ENCODE assay signal across 1 cellular context in the genomic region with DNA sequence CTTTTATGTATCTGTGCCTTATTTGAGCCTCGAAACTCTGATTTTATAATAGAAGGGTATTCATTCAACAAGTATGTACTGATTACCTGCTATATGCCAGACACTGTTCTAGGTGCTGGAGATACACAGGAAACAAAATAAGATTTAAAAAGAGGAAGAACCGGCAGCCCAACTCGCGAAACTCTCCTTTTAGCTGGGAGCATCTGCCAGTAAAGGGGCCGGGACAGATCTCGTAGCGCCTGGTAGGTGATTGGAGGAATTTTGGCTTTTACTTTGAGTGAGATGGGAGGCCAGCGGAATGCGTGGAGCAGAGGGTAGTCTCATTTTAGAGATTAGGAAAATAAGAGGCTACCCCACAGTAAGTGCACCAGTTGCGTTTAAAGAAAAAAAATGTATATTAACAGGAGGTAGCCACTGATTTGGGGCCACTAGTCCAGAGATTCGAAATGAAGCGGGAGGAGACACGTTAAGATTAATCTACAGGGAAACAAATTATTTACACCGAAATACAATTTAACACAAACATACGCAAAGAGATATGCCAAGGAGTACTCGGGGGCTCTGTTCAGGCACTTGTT.
TF ChIP-seq lines count a peak whose summit lies in the region.

No MANE protein-coding gene starts in this region.

TF ChIP-seq in K562, 482 proteins besides CTCF, POLR2A, EP300 and RAD21:
- TF ChIP-seq, protein P1, sequence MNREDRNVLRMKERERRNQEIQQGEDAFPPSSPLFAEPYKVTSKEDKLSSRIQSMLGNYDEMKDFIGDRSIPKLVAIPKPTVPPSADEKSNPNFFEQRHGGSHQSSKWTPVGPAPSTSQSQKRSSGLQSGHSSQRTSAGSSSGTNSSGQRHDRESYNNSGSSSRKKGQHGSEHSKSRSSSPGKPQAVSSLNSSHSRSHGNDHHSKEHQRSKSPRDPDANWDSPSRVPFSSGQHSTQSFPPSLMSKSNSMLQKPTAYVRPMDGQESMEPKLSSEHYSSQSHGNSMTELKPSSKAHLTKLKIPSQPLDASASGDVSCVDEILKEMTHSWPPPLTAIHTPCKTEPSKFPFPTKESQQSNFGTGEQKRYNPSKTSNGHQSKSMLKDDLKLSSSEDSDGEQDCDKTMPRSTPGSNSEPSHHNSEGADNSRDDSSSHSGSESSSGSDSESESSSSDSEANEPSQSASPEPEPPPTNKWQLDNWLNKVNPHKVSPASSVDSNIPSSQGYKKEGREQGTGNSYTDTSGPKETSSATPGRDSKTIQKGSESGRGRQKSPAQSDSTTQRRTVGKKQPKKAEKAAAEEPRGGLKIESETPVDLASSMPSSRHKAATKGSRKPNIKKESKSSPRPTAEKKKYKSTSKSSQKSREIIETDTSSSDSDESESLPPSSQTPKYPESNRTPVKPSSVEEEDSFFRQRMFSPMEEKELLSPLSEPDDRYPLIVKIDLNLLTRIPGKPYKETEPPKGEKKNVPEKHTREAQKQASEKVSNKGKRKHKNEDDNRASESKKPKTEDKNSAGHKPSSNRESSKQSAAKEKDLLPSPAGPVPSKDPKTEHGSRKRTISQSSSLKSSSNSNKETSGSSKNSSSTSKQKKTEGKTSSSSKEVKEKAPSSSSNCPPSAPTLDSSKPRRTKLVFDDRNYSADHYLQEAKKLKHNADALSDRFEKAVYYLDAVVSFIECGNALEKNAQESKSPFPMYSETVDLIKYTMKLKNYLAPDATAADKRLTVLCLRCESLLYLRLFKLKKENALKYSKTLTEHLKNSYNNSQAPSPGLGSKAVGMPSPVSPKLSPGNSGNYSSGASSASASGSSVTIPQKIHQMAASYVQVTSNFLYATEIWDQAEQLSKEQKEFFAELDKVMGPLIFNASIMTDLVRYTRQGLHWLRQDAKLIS (CRISPR knock-in tag; IDR thresholded peaks at IDR 0.05) = no peak
- TF ChIP-seq, protein P2, sequence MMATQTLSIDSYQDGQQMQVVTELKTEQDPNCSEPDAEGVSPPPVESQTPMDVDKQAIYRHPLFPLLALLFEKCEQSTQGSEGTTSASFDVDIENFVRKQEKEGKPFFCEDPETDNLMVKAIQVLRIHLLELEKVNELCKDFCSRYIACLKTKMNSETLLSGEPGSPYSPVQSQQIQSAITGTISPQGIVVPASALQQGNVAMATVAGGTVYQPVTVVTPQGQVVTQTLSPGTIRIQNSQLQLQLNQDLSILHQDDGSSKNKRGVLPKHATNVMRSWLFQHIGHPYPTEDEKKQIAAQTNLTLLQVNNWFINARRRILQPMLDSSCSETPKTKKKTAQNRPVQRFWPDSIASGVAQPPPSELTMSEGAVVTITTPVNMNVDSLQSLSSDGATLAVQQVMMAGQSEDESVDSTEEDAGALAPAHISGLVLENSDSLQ (IDR thresholded peaks at IDR 0.05) = 0 out of 2 replicates have a peak, but pooled peaks have one; percentile 12
- TF ChIP-seq TEAD4 (IDR thresholded peaks at IDR 0.05; ENCODE audit: low read length) (0 out of 2 replicates have a peak, but pooled peaks have one; percentile 12), TEAD4 (CRISPR knock-in tag; IDR thresholded peaks at IDR 0.05; ENCODE audit: borderline replicate concordance) (no peak), BRCA1 (IDR thresholded peaks at IDR 0.05) (no peak), BRCA1 (CRISPR knock-in tag; IDR thresholded peaks at IDR 0.05) (no peak), ZNF75A (CRISPR knock-in tag; IDR thresholded peaks at IDR 0.05) (no peak), MTA3 (IDR thresholded peaks at IDR 0.05; ENCODE audit: borderline replicate concordance) (0 out of 2 replicates have a peak, but pooled peaks have one; percentile 6), ARNT (IDR thresholded peaks at IDR 0.05) (0 out of 4 replicates have a peak, but pooled peaks of 1 of the 2 experiments have one; percentile 60), GTF2F1 (IDR thresholded peaks at IDR 0.05; ENCODE audit: low read depth, low read length) (no peak), CBX1 (IDR thresholded peaks at IDR 0.05; ENCODE audit: low read depth) (no peak), KAT7 (CRISPR knock-in tag; IDR thresholded peaks at IDR 0.05; ENCODE audit: borderline replicate concordance) (peak; percentile 54; the same call in 1 of the 2 replicates), TCF3 (CRISPR knock-in tag; IDR thresholded peaks at IDR 0.05) (no peak), DPF2 (IDR thresholded peaks at IDR 0.05) (0 out of 2 replicates have a peak, but pooled peaks have one; percentile 26), POLR2H (tag; IDR thresholded peaks at IDR 0.05; ENCODE audit: low read depth) (0 out of 2 replicates have a peak, but pooled peaks have one; percentile 18), BACH1 (tag; IDR thresholded peaks at IDR 0.05) (no peak), MTA1 (IDR thresholded peaks at IDR 0.05; ENCODE audit: borderline replicate concordance) (no peak), SAFB (IDR thresholded peaks at IDR 0.05; ENCODE audit: borderline replicate concordance, low read depth, low read length) (no peak), RBFOX2 (IDR thresholded peaks at IDR 0.05; ENCODE audit: low read depth, low read length) (no peak)
- TF ChIP-seq, protein P3, sequence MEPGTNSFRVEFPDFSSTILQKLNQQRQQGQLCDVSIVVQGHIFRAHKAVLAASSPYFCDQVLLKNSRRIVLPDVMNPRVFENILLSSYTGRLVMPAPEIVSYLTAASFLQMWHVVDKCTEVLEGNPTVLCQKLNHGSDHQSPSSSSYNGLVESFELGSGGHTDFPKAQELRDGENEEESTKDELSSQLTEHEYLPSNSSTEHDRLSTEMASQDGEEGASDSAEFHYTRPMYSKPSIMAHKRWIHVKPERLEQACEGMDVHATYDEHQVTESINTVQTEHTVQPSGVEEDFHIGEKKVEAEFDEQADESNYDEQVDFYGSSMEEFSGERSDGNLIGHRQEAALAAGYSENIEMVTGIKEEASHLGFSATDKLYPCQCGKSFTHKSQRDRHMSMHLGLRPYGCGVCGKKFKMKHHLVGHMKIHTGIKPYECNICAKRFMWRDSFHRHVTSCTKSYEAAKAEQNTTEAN (CRISPR knock-in tag; IDR thresholded peaks at IDR 0.05) = no peak
- TF ChIP-seq, protein P4, sequence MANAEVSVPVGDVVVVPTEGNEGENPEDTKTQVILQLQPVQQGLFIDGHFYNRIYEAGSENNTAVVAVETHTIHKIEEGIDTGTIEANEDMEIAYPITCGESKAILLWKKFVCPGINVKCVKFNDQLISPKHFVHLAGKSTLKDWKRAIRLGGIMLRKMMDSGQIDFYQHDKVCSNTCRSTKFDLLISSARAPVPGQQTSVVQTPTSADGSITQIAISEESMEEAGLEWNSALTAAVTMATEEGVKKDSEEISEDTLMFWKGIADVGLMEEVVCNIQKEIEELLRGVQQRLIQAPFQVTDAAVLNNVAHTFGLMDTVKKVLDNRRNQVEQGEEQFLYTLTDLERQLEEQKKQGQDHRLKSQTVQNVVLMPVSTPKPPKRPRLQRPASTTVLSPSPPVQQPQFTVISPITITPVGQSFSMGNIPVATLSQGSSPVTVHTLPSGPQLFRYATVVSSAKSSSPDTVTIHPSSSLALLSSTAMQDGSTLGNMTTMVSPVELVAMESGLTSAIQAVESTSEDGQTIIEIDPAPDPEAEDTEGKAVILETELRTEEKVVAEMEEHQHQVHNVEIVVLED (CRISPR knock-in tag; IDR thresholded peaks at IDR 0.05) = no peak
